26 cellular contexts compared by ENCODE assay signal in genomic region chr11:27868226-27868625, GRCh38.
"Had no signal": no experiment of that assay in that cellular context is flagged by ENCODE, and none has a peak within 500 bp of the region (broad histone marks: within the 10 kb centered on the region; RNA-seq: fewer than 3 reads in every experiment).

No MANE protein-coding gene starts in this region.

- DNase-seq: activated CD4-positive, alpha-beta memory T cell treated with anti-CD3 and anti-CD28 coated beads, Interleukin-2, amount 10 ng/mL, durations not matched to agents 7 days and 5 days; activated CD4-positive, alpha-beta T cell treated with anti-CD3 and anti-CD28 coated beads for 36 hours; activated CD4-positive, alpha-beta T cell treated with anti-CD3 and anti-CD28 coated beads, Interleukin-2, amount 50 U/mL, for 1 hour; activated gamma-delta T cell; activated naive CD4-positive, alpha-beta T cell treated with anti-CD3 and anti-CD28 coated beads for 36 hours; activated naive CD8-positive, alpha-beta T cell treated with anti-CD3 and anti-CD28 coated beads for 36 hours; activated T-cell treated with anti-CD3 and anti-CD28 coated beads for 4 hours; activated T-cell treated with anti-CD3 and anti-CD28 coated beads, Interleukin-2, amount 50 U/mL, for 48 hours; anterior cingulate cortex; Karpas-422; NCI-H1930; NCI-H2171; NCI-H2227 treated with DMSO at 0.1 percent for 48 hours; NCI-H526; NCI-H774; NK-92 treated with Interleukin-12 subunit alpha and Interleukin-12 subunit beta, amount 100 ng/mL, for 24 hours; OCI-M1; RPMI8226; T-cell; T-helper 2 cell; T1000 had no signal

- ATAC-seq: activated CD4-positive, alpha-beta T cell treated with anti-CD3 and anti-CD28 coated beads for 36 hours; activated T-helper 17 cell treated with anti-CD3 and anti-CD28 coated beads, Interleukin-2, amount 50 U/mL, for 72 hours; Panc1; Right ventricle myocardium inferior; T-cell had no signal

- H3K27me3 Mint-ChIP-seq: activated CD4-positive, alpha-beta memory T cell treated with anti-CD3 and anti-CD28 coated beads, Interleukin-2, amount 10 ng/mL, durations not matched to agents 7 days and 5 days; activated naive CD8-positive, alpha-beta T cell treated with anti-CD3 and anti-CD28 coated beads for 36 hours had no signal

- H3K27ac Mint-ChIP-seq: activated CD4-positive, alpha-beta memory T cell treated with anti-CD3 and anti-CD28 coated beads, Interleukin-2, amount 10 ng/mL, durations not matched to agents 7 days and 5 days; activated CD4-positive, alpha-beta T cell treated with anti-CD3 and anti-CD28 coated beads for 36 hours; activated naive CD4-positive, alpha-beta T cell treated with anti-CD3 and anti-CD28 coated beads for 36 hours; activated naive CD8-positive, alpha-beta T cell treated with anti-CD3 and anti-CD28 coated beads for 36 hours; activated T-helper 17 cell treated with anti-CD3 and anti-CD28 coated beads, Interleukin-2, amount 50 U/mL, for 72 hours; T-cell had no signal

- H3K4me3 ChIP-seq: SK-N-MC had no signal

- H3K9me3 Mint-ChIP-seq: activated CD4-positive, alpha-beta memory T cell treated with anti-CD3 and anti-CD28 coated beads, Interleukin-2, amount 10 ng/mL, durations not matched to agents 7 days and 5 days; activated naive CD4-positive, alpha-beta T cell treated with anti-CD3 and anti-CD28 coated beads for 36 hours; activated naive CD8-positive, alpha-beta T cell treated with anti-CD3 and anti-CD28 coated beads for 36 hours; activated T-helper 17 cell treated with anti-CD3 and anti-CD28 coated beads, Interleukin-2, amount 50 U/mL, for 72 hours had no signal

- H3K4me3 Mint-ChIP-seq: activated CD4-positive, alpha-beta memory T cell treated with anti-CD3 and anti-CD28 coated beads, Interleukin-2, amount 10 ng/mL, durations not matched to agents 7 days and 5 days; activated CD4-positive, alpha-beta T cell treated with anti-CD3 and anti-CD28 coated beads for 36 hours; activated naive CD4-positive, alpha-beta T cell treated with anti-CD3 and anti-CD28 coated beads for 36 hours; activated naive CD8-positive, alpha-beta T cell treated with anti-CD3 and anti-CD28 coated beads for 36 hours; activated T-helper 17 cell treated with anti-CD3 and anti-CD28 coated beads, Interleukin-2, amount 50 U/mL, for 72 hours; T-cell had no signal

- H3K36me3 Mint-ChIP-seq: activated naive CD8-positive, alpha-beta T cell treated with anti-CD3 and anti-CD28 coated beads for 36 hours; T-cell had no signal

- H3K27ac ChIP-seq: SK-N-MC, VCaP had no signal

- H3K4me1 Mint-ChIP-seq: activated CD4-positive, alpha-beta memory T cell treated with anti-CD3 and anti-CD28 coated beads, Interleukin-2, amount 10 ng/mL, durations not matched to agents 7 days and 5 days; activated CD4-positive, alpha-beta T cell treated with anti-CD3 and anti-CD28 coated beads for 36 hours; activated naive CD8-positive, alpha-beta T cell treated with anti-CD3 and anti-CD28 coated beads for 36 hours; activated T-helper 17 cell treated with anti-CD3 and anti-CD28 coated beads, Interleukin-2, amount 50 U/mL, for 72 hours; T-cell had no signal
